22 cellular contexts compared by ENCODE assay signal in the genomic region with DNA sequence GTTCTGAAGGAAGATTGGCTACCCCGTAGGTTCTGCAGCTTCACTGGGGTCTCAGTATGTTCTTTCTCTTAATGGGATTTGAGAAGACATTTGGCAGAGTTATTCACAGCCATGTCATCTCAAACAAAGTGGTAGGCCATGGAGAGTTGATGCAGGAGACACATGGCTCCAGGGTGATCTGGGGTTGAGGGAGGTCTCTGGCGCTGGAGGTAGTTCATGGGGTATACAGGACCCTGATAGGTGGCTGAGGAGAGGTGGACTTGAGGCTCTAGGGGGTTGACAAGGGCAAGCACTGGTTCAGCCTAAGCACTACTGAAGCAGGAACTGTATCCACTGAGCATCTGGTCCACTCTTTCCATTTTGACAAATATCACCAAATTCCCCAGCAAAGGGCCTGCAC.
DNase-seq lines count a peak whose midpoint lies in the region; TF ChIP-seq lines count a peak whose summit lies in the region.
"Had no signal": no experiment of that assay in that cellular context is flagged by ENCODE, and none has a peak within 500 bp of the region (broad histone marks: within the 10 kb centered on the region; RNA-seq: fewer than 3 reads in every experiment).

No MANE protein-coding gene starts in this region.

- DNase-seq in activated CD4-positive, alpha-beta T cell treated with anti-CD3 and anti-CD28 coated beads, Interleukin-2, amount 10 ng/mL, durations not matched to agents 24 days and 14 days, result peak; percentile 37
- no peak for DNase-seq in activated CD4-positive, alpha-beta T cell treated with anti-CD3 and anti-CD28 coated beads, Interleukin-2, amount 10 ng/mL, durations not matched to agents 7 days and 5 days
- DNase-seq in esophagus muscularis mucosa (ENCODE audit: extremely low spot score), result peak; percentile 86
- no peak for DNase-seq in A172 (ENCODE audit: low spot score)
- DNase-seq in breast epithelium (ENCODE audit: low spot score in 2 of 2), result no peak
- DNase-seq: ACHN; BE2C; C1 segment of cervical spinal cord; CD4-positive, alpha-beta memory T cell; CD4-positive, CD25-positive, alpha-beta regulatory T cell; CD8-positive, alpha-beta memory T cell; COR-L47; DMS 273 treated with DMSO at 0.1 percent for 48 hours; DMS153; DMS53; DMS79; DND-41; EL had no signal

- H3K9me3 ChIP-seq in esophagus muscularis mucosa (no peaks in the 10 kb centered on the region), breast epithelium (peaks cover 0 to 3% of the 10 kb centered on the region in 2 donors)
- H3K9me3 ChIP-seq: BE2C, BLaER1 had no signal

- H3K27ac Mint-ChIP-seq in activated CD4-positive, alpha-beta T cell treated with anti-CD3 and anti-CD28 coated beads, Interleukin-2, amount 10 ng/mL, durations not matched to agents 24 days and 14 days, result no peak overlapping the region
- no peak overlapping the region for H3K27ac Mint-ChIP-seq in activated CD4-positive, alpha-beta T cell treated with anti-CD3 and anti-CD28 coated beads, Interleukin-2, amount 10 ng/mL, durations not matched to agents 7 days and 5 days
- H3K27ac Mint-ChIP-seq: CD14-positive monocyte; CD4-positive, alpha-beta memory T cell; CD4-positive, CD25-positive, alpha-beta regulatory T cell; CD8-positive, alpha-beta memory T cell had no signal

- H3K4me3 Mint-ChIP-seq in activated CD4-positive, alpha-beta T cell treated with anti-CD3 and anti-CD28 coated beads, Interleukin-2, amount 10 ng/mL, durations not matched to agents 24 days and 14 days, result no peak overlapping the region
- no peak overlapping the region for H3K4me3 Mint-ChIP-seq in activated CD4-positive, alpha-beta T cell treated with anti-CD3 and anti-CD28 coated beads, Interleukin-2, amount 10 ng/mL, durations not matched to agents 7 days and 5 days
- H3K4me3 Mint-ChIP-seq: CD14-positive monocyte; CD4-positive, alpha-beta memory T cell; CD4-positive, CD25-positive, alpha-beta regulatory T cell; CD8-positive, alpha-beta memory T cell had no signal

- H3K27ac ChIP-seq in esophagus muscularis mucosa (replicated peaks in 1 of 4) (no peak overlapping the region), breast epithelium (no peak overlapping the region)
- H3K27ac ChIP-seq: 22Rv1, BLaER1 had no signal

- no peaks in the 10 kb centered on the region for H3K27me3 Mint-ChIP-seq in activated CD4-positive, alpha-beta T cell treated with anti-CD3 and anti-CD28 coated beads, Interleukin-2, amount 10 ng/mL, durations not matched to agents 24 days and 14 days
- peaks cover 4% of the 10 kb centered on the region for H3K27me3 Mint-ChIP-seq in activated CD4-positive, alpha-beta T cell treated with anti-CD3 and anti-CD28 coated beads, Interleukin-2, amount 10 ng/mL, durations not matched to agents 7 days and 5 days
- H3K27me3 Mint-ChIP-seq: CD4-positive, CD25-positive, alpha-beta regulatory T cell had no signal

- no peak for TF ChIP-seq CTCF in esophagus muscularis mucosa (IDR thresholded peaks at IDR 0.05)
- no peak for TF ChIP-seq CTCF in breast epithelium (IDR thresholded peaks at IDR 0.05)

- peaks cover 0 to 21% (median 0%) of the 10 kb centered on the region in 4 donors for H3K27me3 ChIP-seq in esophagus muscularis mucosa
- peaks cover 0 to 7% of the 10 kb centered on the region in 2 donors for H3K27me3 ChIP-seq in breast epithelium
- H3K27me3 ChIP-seq: BE2C, BLaER1 had no signal

- H3K36me3 ChIP-seq in esophagus muscularis mucosa (no peaks in the 10 kb centered on the region), breast epithelium (no peaks in the 10 kb centered on the region)
- H3K36me3 ChIP-seq: BE2C, BLaER1 had no signal

- H3K9me3 Mint-ChIP-seq in activated CD4-positive, alpha-beta T cell treated with anti-CD3 and anti-CD28 coated beads, Interleukin-2, amount 10 ng/mL, durations not matched to agents 24 days and 14 days, result no peaks in the 10 kb centered on the region
- H3K9me3 Mint-ChIP-seq in activated CD4-positive, alpha-beta T cell treated with anti-CD3 and anti-CD28 coated beads, Interleukin-2, amount 10 ng/mL, durations not matched to agents 7 days and 5 days, result no peaks in the 10 kb centered on the region

- H3K4me1 ChIP-seq in esophagus muscularis mucosa (no peaks in the 10 kb centered on the region), breast epithelium (no peaks in the 10 kb centered on the region)
- H3K4me1 ChIP-seq: BE2C, BLaER1 had no signal

- CTCF ChIA-PET in activated CD4-positive, alpha-beta T cell treated with anti-CD3 and anti-CD28 coated beads, Interleukin-2, amount 10 ng/mL, durations not matched to agents 7 days and 5 days (lab: Charles Lee), result no interaction called here

- 92% methylated on average over 2 of the region's 2 CpGs for WGBS in esophagus muscularis mucosa

- H3K4me3 ChIP-seq in esophagus muscularis mucosa, result no peak overlapping the region
- no peak overlapping the region for H3K4me3 ChIP-seq in breast epithelium
- H3K4me3 ChIP-seq: BLaER1, GM12878 had no signal

- no peaks in the 10 kb centered on the region for H3K36me3 Mint-ChIP-seq in activated CD4-positive, alpha-beta T cell treated with anti-CD3 and anti-CD28 coated beads, Interleukin-2, amount 10 ng/mL, durations not matched to agents 24 days and 14 days (ENCODE audit: low read depth)
- no peaks in the 10 kb centered on the region for H3K36me3 Mint-ChIP-seq in activated CD4-positive, alpha-beta T cell treated with anti-CD3 and anti-CD28 coated beads, Interleukin-2, amount 10 ng/mL, durations not matched to agents 7 days and 5 days (ENCODE audit: low read depth)
- H3K36me3 Mint-ChIP-seq: CD14-positive monocyte; CD4-positive, alpha-beta memory T cell; CD4-positive, CD25-positive, alpha-beta regulatory T cell; CD8-positive, alpha-beta memory T cell had no signal

- POLR2A ChIA-PET in activated CD4-positive, alpha-beta T cell treated with anti-CD3 and anti-CD28 coated beads, Interleukin-2, amount 10 ng/mL, durations not matched to agents 7 days and 5 days (lab: Charles Lee), result no interaction called here

- no peak for TF ChIP-seq POLR2A in esophagus muscularis mucosa (IDR thresholded peaks at IDR 0.05; ENCODE audit: low read depth)
- TF ChIP-seq POLR2A in breast epithelium (IDR thresholded peaks at IDR 0.05), result no peak

- TF ChIP-seq EP300 in esophagus muscularis mucosa (IDR thresholded peaks at IDR 0.05), result no peak

- intact Hi-C loops in activated CD4-positive, alpha-beta T cell treated with anti-CD3 and anti-CD28 coated beads, Interleukin-2, amount 10 ng/mL, durations not matched to agents 24 days and 14 days (cut with micrococcal nuclease), result no loop called here
- intact Hi-C loops in esophagus muscularis mucosa (cut with DNase I), result no loop called here
- intact Hi-C loops in breast epithelium (cut with DNase I; ENCODE audit: low total_unique reads), result no loop called here

- H3K4me1 Mint-ChIP-seq in activated CD4-positive, alpha-beta T cell treated with anti-CD3 and anti-CD28 coated beads, Interleukin-2, amount 10 ng/mL, durations not matched to agents 24 days and 14 days, result no peaks in the 10 kb centered on the region
- H3K4me1 Mint-ChIP-seq in activated CD4-positive, alpha-beta T cell treated with anti-CD3 and anti-CD28 coated beads, Interleukin-2, amount 10 ng/mL, durations not matched to agents 7 days and 5 days, result no peaks in the 10 kb centered on the region
- H3K4me1 Mint-ChIP-seq: CD14-positive monocyte; CD4-positive, alpha-beta memory T cell; CD4-positive, CD25-positive, alpha-beta regulatory T cell; CD8-positive, alpha-beta memory T cell had no signal

Comparison
In these comparisons a context has a peak if more than half of its experiments do, and no peak if none do; other contexts are left out.
1. DNase-seq: peak in activated CD4-positive, alpha-beta T cell treated with anti-CD3 and anti-CD28 coated beads, Interleukin-2, amount 10 ng/mL, durations not matched to agents 24 days and 14 days (single experiment) and esophagus muscularis mucosa (single experiment); none in activated CD4-positive, alpha-beta T cell treated with anti-CD3 and anti-CD28 coated beads, Interleukin-2, amount 10 ng/mL, durations not matched to agents 7 days and 5 days (single experiment), A172 (single experiment) and breast epithelium (0 of 2).